In the genomic region with DNA sequence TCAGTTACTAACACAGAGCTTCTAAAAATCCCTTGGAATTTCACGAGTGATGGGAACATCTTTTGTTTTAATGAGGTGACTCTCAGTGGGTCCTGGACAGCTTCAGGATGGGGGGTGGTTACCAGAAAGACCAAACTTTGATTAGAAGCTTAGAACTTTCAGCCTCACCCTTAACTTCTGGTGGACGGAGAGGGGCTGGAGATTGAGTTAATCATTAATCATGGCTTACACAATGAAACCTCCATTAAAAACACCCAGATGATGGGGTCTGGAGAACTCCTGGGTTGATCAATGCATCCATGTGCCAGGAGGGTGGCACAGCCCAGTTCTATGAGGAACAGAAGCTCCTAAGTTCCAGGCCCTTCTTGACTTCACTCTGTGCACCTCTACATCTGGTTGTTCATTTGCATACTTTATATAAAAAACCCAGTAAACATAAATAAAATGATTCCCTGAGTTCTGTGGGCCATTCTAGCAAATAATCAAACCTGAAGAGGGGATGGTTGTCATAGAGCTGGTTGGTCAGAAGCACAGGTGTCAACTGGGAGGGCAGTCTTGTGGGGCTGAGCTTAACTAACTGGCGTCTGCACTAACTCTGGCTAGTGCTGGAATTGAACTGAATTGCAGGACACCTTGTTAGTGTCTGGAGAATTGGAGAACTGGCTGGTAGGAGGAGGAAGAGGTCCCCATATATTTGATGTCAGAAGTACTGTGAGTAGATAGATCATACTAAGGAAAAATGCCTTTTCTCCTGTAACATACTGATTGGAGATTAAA, we compare ENCODE assay signal across 19 cellular contexts. TPM values are rescaled to one million over a fixed set of nuclear protein-coding genes. Genes with fewer than 3 reads are reported as not detected.
DNase-seq lines count a peak whose midpoint lies in the region; ATAC-seq, FAIRE-seq and TF ChIP-seq lines count a peak whose summit lies in the region.
"Had no signal": no experiment of that assay in that cellular context is flagged by ENCODE, and none has a peak within 500 bp of the region (broad histone marks: within the 10 kb centered on the region; RNA-seq: fewer than 3 reads in every experiment).

No MANE protein-coding gene starts in this region.

- peaks cover 9% of the 10 kb centered on the region for H4K20me1 ChIP-seq in Loucy (ENCODE audit: insufficient read depth, low read length, poor library complexity, severe bottlenecking)

- TF ChIP-seq CTCF in Loucy (conservative IDR thresholded peaks at IDR 0.05; ENCODE audit: low read length) (no peak), glutamatergic neuron (IDR thresholded peaks at IDR 0.05; ENCODE audit: partially characterized antibody, unreplicated experiment) (no peak)

- POLR2A ChIA-PET in naive thymus-derived CD4-positive, alpha-beta T cell (lab: Charles Lee) = interaction anchor here (0.6 to 1.5 kb wide), 5 partner anchors 9 to 47 kb away, joined by 3 to 5 read pairs (median 4); a partner anchor contains a TSS

- CTCF ChIA-PET in naive thymus-derived CD4-positive, alpha-beta T cell (lab: Charles Lee) = interaction anchor here (0.6 to 5.0 kb wide), 13 partner anchors 32 to 867 kb away, joined by 3 to 20 read pairs (median 3); no protein-coding TSS in a partner anchor

- no peaks in the 10 kb centered on the region for H3K9me3 Mint-ChIP-seq in glutamatergic neuron (ENCODE audit: unreplicated experiment)
- H3K9me3 Mint-ChIP-seq in naive thymus-derived CD4-positive, alpha-beta T cell = no peaks in the 10 kb centered on the region
- H3K9me3 Mint-ChIP-seq: activated naive CD4-positive, alpha-beta T cell treated with anti-CD3 and anti-CD28 coated beads, Interleukin-2, amount 10 ng/mL, durations not matched to agents 7 days and 5 days had no signal

- ATAC-seq in GM18868 (IDR thresholded peaks at IDR 0.05; ENCODE audit: unreplicated experiment) = peak; percentile 22
- no peak for ATAC-seq in HG03354 (IDR thresholded peaks at IDR 0.05; ENCODE audit: poor library complexity, severe bottlenecking, unreplicated experiment)
- no peak for ATAC-seq in naive thymus-derived CD4-positive, alpha-beta T cell
- ATAC-seq: stimulated activated naive CD8-positive, alpha-beta T cell treated with anti-CD3 and anti-CD28 coated beads, Interleukin-15, Interleukin-2, amounts not matched to agents 100 U/mL and 50 U/mL, for 24 hours had no signal

- intact Hi-C loops in naive thymus-derived CD4-positive, alpha-beta T cell (cut with micrococcal nuclease) = loop anchor here (1.0 to 10.0 kb wide), 4 partner anchors 35 to 827 kb away; no protein-coding TSS in a partner anchor

- H3K36me3 Mint-ChIP-seq in glutamatergic neuron (ENCODE audit: unreplicated experiment) = no peaks in the 10 kb centered on the region
- peaks cover 0 to 16% (median 6%) of the 10 kb centered on the region in 5 donors for H3K36me3 Mint-ChIP-seq in naive thymus-derived CD4-positive, alpha-beta T cell

- H3F3A ChIP-seq in Loucy (ENCODE audit: low read depth) = no peaks in the 10 kb centered on the region

- no peaks in the 10 kb centered on the region for H3K9me2 ChIP-seq in Loucy (replicated peaks; ENCODE audit: low read depth, low read length)

- H3K36me3 ChIP-seq in Loucy (ENCODE audit: insufficient read depth, low read length) = no peaks in the 10 kb centered on the region
- no peaks in the 10 kb centered on the region for H3K36me3 ChIP-seq in skeletal muscle tissue (ENCODE audit: control insufficient read depth in 3 of 3, insufficient read depth in 3 of 3, low read length in 3 of 3)
- peaks cover 0 to 5% (median 0%) of the 10 kb centered on the region in 3 experiments for H3K36me3 ChIP-seq in naive thymus-derived CD4-positive, alpha-beta T cell (ENCODE audit: control insufficient read depth in 2 of 3, insufficient read depth in 3 of 3, low read length in 3 of 3)
- H3K36me3 ChIP-seq: colonic mucosa had no signal

- no peak overlapping the region for H3K4me3 Mint-ChIP-seq in glutamatergic neuron (ENCODE audit: unreplicated experiment)
- peak overlapping the region in 1 of 10 donors; percentile 0 for H3K4me3 Mint-ChIP-seq in naive thymus-derived CD4-positive, alpha-beta T cell
- H3K4me3 Mint-ChIP-seq: activated naive CD4-positive, alpha-beta T cell treated with anti-CD3 and anti-CD28 coated beads, Interleukin-2, amount 10 ng/mL, durations not matched to agents 7 days and 5 days had no signal

- H3K9ac ChIP-seq in Loucy (ENCODE audit: low read depth, low read length, poor library complexity, severe bottlenecking) (no peak overlapping the region), skeletal muscle tissue (ENCODE audit: low read depth in 1 of 3, low read length in 3 of 3) (peak overlapping the region in 2 of 3 donors; percentile 5 to 9)

- peaks cover 31% of the 10 kb centered on the region; the same call in 1 of the 2 replicates for H3K79me2 ChIP-seq in Loucy (ENCODE audit: insufficient read depth, low read length)

- H3K4me3 ChIP-seq in Loucy (ENCODE audit: low read length, poor library complexity, severe bottlenecking) (no peak overlapping the region), skeletal muscle tissue (ENCODE audit: low read length in 3 of 3) (no peak overlapping the region)
- no peak overlapping the region for H3K4me3 ChIP-seq in naive thymus-derived CD4-positive, alpha-beta T cell (ENCODE audit: low read length)
- H3K4me3 ChIP-seq: colonic mucosa had no signal

- H3K9me3 ChIP-seq in Loucy (ENCODE audit: insufficient read depth, low read depth, low read length) = no peaks in the 10 kb centered on the region
- no peaks in the 10 kb centered on the region for H3K9me3 ChIP-seq in skeletal muscle tissue (ENCODE audit: control insufficient read depth in 3 of 3, low read length in 3 of 3)
- no peaks in the 10 kb centered on the region for H3K9me3 ChIP-seq in naive thymus-derived CD4-positive, alpha-beta T cell (ENCODE audit: control insufficient read depth in 2 of 3, low read length in 3 of 3)
- H3K9me3 ChIP-seq: colonic mucosa had no signal

- H3K27me3 ChIP-seq in Loucy (ENCODE audit: insufficient read depth, low read length, poor library complexity, severe bottlenecking) (no peaks in the 10 kb centered on the region), skeletal muscle tissue (ENCODE audit: control insufficient read depth in 3 of 3, insufficient read depth in 3 of 3, low read length in 3 of 3) (no peaks in the 10 kb centered on the region)
- no peaks in the 10 kb centered on the region for H3K27me3 ChIP-seq in naive thymus-derived CD4-positive, alpha-beta T cell (ENCODE audit: control insufficient read depth in 2 of 2, insufficient read depth in 2 of 2, low read length in 2 of 2)
- H3K27me3 ChIP-seq: colonic mucosa had no signal

- TF ChIP-seq POLR2A in GM12891 (IDR thresholded peaks at IDR 0.05; ENCODE audit: low read depth, low read length) = no peak

- peak overlapping the region; percentile 21 for H3K4me2 ChIP-seq in Loucy (ENCODE audit: low read depth, low read length, poor library complexity, severe bottlenecking)

- H3K4me1 ChIP-seq in Loucy (ENCODE audit: insufficient read depth, low read length, poor library complexity, severe bottlenecking) = peaks cover 12% of the 10 kb centered on the region
- H3K4me1 ChIP-seq in skeletal muscle tissue (ENCODE audit: control insufficient read depth in 3 of 3, insufficient read depth in 3 of 3, low read length in 3 of 3) = peaks cover 0 to 22% (median 12%) of the 10 kb centered on the region in 3 donors
- peaks cover 6 to 8% of the 10 kb centered on the region in 2 donors for H3K4me1 ChIP-seq in naive thymus-derived CD4-positive, alpha-beta T cell (ENCODE audit: control insufficient read depth in 2 of 2, insufficient read depth in 2 of 2, low read length in 2 of 2)
- H3K4me1 ChIP-seq: colonic mucosa had no signal

- H3K27ac Mint-ChIP-seq in glutamatergic neuron (ENCODE audit: unreplicated experiment) = peak overlapping the region; percentile 33
- peak overlapping the region in 2 of 9 donors; percentile 20 to 88 for H3K27ac Mint-ChIP-seq in naive thymus-derived CD4-positive, alpha-beta T cell

- H3K4me1 Mint-ChIP-seq in glutamatergic neuron (ENCODE audit: low read depth, unreplicated experiment) = peaks cover 6% of the 10 kb centered on the region
- H3K4me1 Mint-ChIP-seq in naive thymus-derived CD4-positive, alpha-beta T cell = peaks cover 17 to 65% (median 50%) of the 10 kb centered on the region in 7 donors

- H3K27ac ChIP-seq in skeletal muscle tissue (ENCODE audit: low read depth, low read length) = peak overlapping the region; percentile 7
- H3K27ac ChIP-seq in naive thymus-derived CD4-positive, alpha-beta T cell (ENCODE audit: low read depth, low read length) = no peak overlapping the region
- H3K27ac ChIP-seq: colonic mucosa, epithelial cell of prostate had no signal

- no peak for FAIRE-seq in GM12891 (lab: Jason Lieb, UNC)
- FAIRE-seq: urothelium cell line had no signal

- H2AFZ ChIP-seq in Loucy (ENCODE audit: low read length) = no peak overlapping the region

- DNase-seq in glutamatergic neuron (no peak), GM12891 (ENCODE audit: insufficient read length, low spot score) (no peak), cerebellar cortex (ENCODE audit: low spot score) (no peak)
- no peak for DNase-seq in naive thymus-derived CD4-positive, alpha-beta T cell
- DNase-seq: activated CD4-positive, alpha-beta T cell treated with anti-CD3 and anti-CD28 coated beads for 48 hours; activated CD8-positive, alpha-beta memory T cell treated with anti-CD3 and anti-CD28 coated beads, Interleukin-2, amount 50 U/mL, for 48 hours; activated naive CD4-positive, alpha-beta T cell treated with anti-CD3 and anti-CD28 coated beads, Interleukin-2, amount 10 ng/mL, durations not matched to agents 7 days and 5 days; colonic mucosa; H7; NCI-H146; NK-92 treated with Interleukin-12 subunit alpha and Interleukin-12 subunit beta, amount 100 ng/mL, for 24 hours; stimulated activated naive CD8-positive, alpha-beta T cell treated with anti-CD3 and anti-CD28 coated beads, Interleukin-15, Interleukin-2, amounts not matched to agents 100 U/mL and 50 U/mL, for 24 hours had no signal

- no peaks in the 10 kb centered on the region for H3K27me3 Mint-ChIP-seq in glutamatergic neuron (ENCODE audit: unreplicated experiment)
- no peaks in the 10 kb centered on the region for H3K27me3 Mint-ChIP-seq in naive thymus-derived CD4-positive, alpha-beta T cell
- H3K27me3 Mint-ChIP-seq: activated naive CD4-positive, alpha-beta T cell treated with anti-CD3 and anti-CD28 coated beads, Interleukin-2, amount 10 ng/mL, durations not matched to agents 7 days and 5 days had no signal

RNA-seq across cellular contexts. Expression of a gene that starts 10.3 kb away (rescaled TPM):
- total RNA-seq in glutamatergic neuron (ENCODE audit: unreplicated experiment) (67.0 TPM), skeletal muscle tissue (30.8 TPM)
- 16.9 TPM for polyA plus RNA-seq in GM12891 (2012; ENCODE audit: low read depth, missing spikeins)
- total RNA-seq in naive thymus-derived CD4-positive, alpha-beta T cell = 10 to 100 TPM in 4 of 5 experiments, 1 to 10 TPM in 1; 8.8 to 21.5 (median 18.7) TPM
- 10 to 100 TPM in 1 of 2 donors, 1 to 10 TPM in 1; 7.6 to 15.3 TPM for polyA plus RNA-seq in naive thymus-derived CD4-positive, alpha-beta T cell

RNA-seq across cellular contexts. Expression of a gene that starts 50.2 kb away (rescaled TPM):
- total RNA-seq in glutamatergic neuron (ENCODE audit: unreplicated experiment) (6.7 TPM), skeletal muscle tissue (5.7 TPM)
- 11.9 TPM for polyA plus RNA-seq in GM12891 (2012; ENCODE audit: low read depth, missing spikeins)
- total RNA-seq in naive thymus-derived CD4-positive, alpha-beta T cell = 10 to 100 TPM; 15.3 to 26.7 (median 25.5) TPM
- polyA plus RNA-seq in naive thymus-derived CD4-positive, alpha-beta T cell = 10 to 100 TPM; 13.8 to 25.7 TPM

RNA-seq across cellular contexts. Expression of a gene that starts 52.2 kb away (rescaled TPM):
- total RNA-seq in glutamatergic neuron (ENCODE audit: unreplicated experiment) = not detected
- total RNA-seq in skeletal muscle tissue = 1.0 TPM
- not detected for polyA plus RNA-seq in GM12891 (2012; ENCODE audit: low read depth, missing spikeins)
- under 1 TPM in 2 of 5 experiments, not detected in 3; 0.56 TPM for total RNA-seq in naive thymus-derived CD4-positive, alpha-beta T cell
- polyA plus RNA-seq in naive thymus-derived CD4-positive, alpha-beta T cell = not detected
- total RNA-seq: G401 had no signal
